9 cellular contexts compared by ENCODE assay signal in genomic region chr2:144890828-144891227, GRCh38.
A peak's percentile ranks its signal among the peaks of the same experiment; 100 is the strongest.
DNase-seq lines count a peak whose midpoint lies in the region; ATAC-seq and TF ChIP-seq lines count a peak whose summit lies in the region.
"Had no signal": no experiment of that assay in that cellular context is flagged by ENCODE, and none has a peak within 500 bp of the region (broad histone marks: within the 10 kb centered on the region; RNA-seq: fewer than 3 reads in every experiment).

No MANE protein-coding gene starts in this region.

- WGBS in mesendoderm (ENCODE audit: extremely low coverage, insufficient coverage, low lambda C conversion rate) = no CpG with 5 or more reads among the region's 1 CpG

- H3K9ac ChIP-seq in mesendoderm (ENCODE audit: low read length) = no peak overlapping the region
- H3K9ac ChIP-seq: KMS-11 had no signal

- H3K79me1 ChIP-seq in mesendoderm (ENCODE audit: low read length) = no peaks in the 10 kb centered on the region

- TF ChIP-seq CTCF in GM10266 (IDR thresholded peaks at IDR 0.05; ENCODE audit: control insufficient read depth, insufficient read depth, low read depth, missing control alignments) (no peak), HL-60 (IDR thresholded peaks at IDR 0.05; ENCODE audit: insufficient read depth, low read length) (peak; percentile 9), mucosa of descending colon (IDR thresholded peaks at IDR 0.05) (no peak)

- H3K4ac ChIP-seq in mesendoderm (ENCODE audit: low read depth, low read length) = no peak overlapping the region

- peak; percentile 7 for DNase-seq in GM10266 (ENCODE audit: extremely low spot score)
- no peak for DNase-seq in HL-60 (ENCODE audit: low read depth in 1 of 2, low spot score in 1 of 2)
- peak; percentile 61 for DNase-seq in amniotic epithelial cell (ENCODE audit: low read depth)
- peak; percentile 96 for DNase-seq in mesendoderm
- DNase-seq in mucosa of descending colon = no peak
- DNase-seq in T-helper 9 cell = no peak
- DNase-seq in DMS79 treated with DMSO at 0.1 percent for 48 hours (lab: John Stamatoyannopoulos, UW) = no peak
- DNase-seq: heart right ventricle had no signal

- H3K4me2 ChIP-seq in mesendoderm (ENCODE audit: low read length) = no peak overlapping the region
- H3K4me2 ChIP-seq: KMS-11 had no signal

- peak overlapping the region; percentile 26 for H3K56ac ChIP-seq in mesendoderm (ENCODE audit: low read length)

- no peak for ATAC-seq in mucosa of descending colon

- H4K5ac ChIP-seq in mesendoderm (ENCODE audit: low read length) = no peak overlapping the region

- no peak overlapping the region for H2BK15ac ChIP-seq in mesendoderm (replicated peaks; ENCODE audit: low read depth)

- H4K8ac ChIP-seq in mesendoderm (ENCODE audit: low read depth, low read length) = no peak overlapping the region

- no peak overlapping the region for H3K18ac ChIP-seq in mesendoderm (ENCODE audit: low read length)

- intact Hi-C loops in mucosa of descending colon (cut with DNase I, micrococcal nuclease) = no loop called here

- no peak overlapping the region for H3K23ac ChIP-seq in mesendoderm (ENCODE audit: low read length)

- no peak overlapping the region for H2BK5ac ChIP-seq in mesendoderm (ENCODE audit: low read length)

- no peak overlapping the region for H2BK120ac ChIP-seq in mesendoderm (ENCODE audit: low read depth, low read length)

- H3K27me3 ChIP-seq in HL-60 (ENCODE audit: insufficient read depth, poor library complexity, severe bottlenecking) (no peaks in the 10 kb centered on the region), mesendoderm (ENCODE audit: insufficient read depth, low read length, poor library complexity) (no peaks in the 10 kb centered on the region)
- H3K27me3 ChIP-seq: heart right ventricle had no signal

- no peak overlapping the region for H2AK5ac ChIP-seq in mesendoderm (ENCODE audit: low read length)

- H3K4me1 ChIP-seq in mesendoderm (ENCODE audit: control insufficient read depth, low read depth, low read length) (peaks cover 2% of the 10 kb centered on the region), mucosa of descending colon (ENCODE audit: low read depth) (no peaks in the 10 kb centered on the region)

- H3K27ac ChIP-seq in HL-60 (replicated peaks) (no peak overlapping the region), mesendoderm (ENCODE audit: low read depth, low read length) (no peak overlapping the region)
- H3K27ac ChIP-seq: heart right ventricle, KMS-11 had no signal

- H3K4me3 ChIP-seq in HL-60 (replicated peaks; ENCODE audit: insufficient read depth, low read length) = no peak overlapping the region
- no peak overlapping the region for H3K4me3 ChIP-seq in mesendoderm (ENCODE audit: low read length)
- no peak overlapping the region for H3K4me3 ChIP-seq in mucosa of descending colon
- H3K4me3 ChIP-seq: heart right ventricle had no signal

- no peaks in the 10 kb centered on the region for H3K79me2 ChIP-seq in mesendoderm (ENCODE audit: control insufficient read depth, insufficient read depth, low read length)

- H3K36me3 ChIP-seq in mesendoderm (ENCODE audit: control insufficient read depth, insufficient read depth, low read length) = no peaks in the 10 kb centered on the region
- no peaks in the 10 kb centered on the region for H3K36me3 ChIP-seq in mucosa of descending colon (ENCODE audit: low read depth)
- H3K36me3 ChIP-seq: heart right ventricle had no signal

- no peaks in the 10 kb centered on the region for H3K9me3 ChIP-seq in mucosa of descending colon
- H3K9me3 ChIP-seq: heart right ventricle had no signal

Comparison
In these comparisons a context has a peak if more than half of its experiments do, and no peak if none do; other contexts are left out.
1. DNase-seq: peak in GM10266 (single experiment), amniotic epithelial cell (single experiment) and mesendoderm (single experiment); none in HL-60 (0 of 2), mucosa of descending colon (0 of 3), T-helper 9 cell (single experiment) and DMS79 treated with DMSO at 0.1 percent for 48 hours (single experiment).